ENCODE assay signal across 1 cellular context in the genomic region with DNA sequence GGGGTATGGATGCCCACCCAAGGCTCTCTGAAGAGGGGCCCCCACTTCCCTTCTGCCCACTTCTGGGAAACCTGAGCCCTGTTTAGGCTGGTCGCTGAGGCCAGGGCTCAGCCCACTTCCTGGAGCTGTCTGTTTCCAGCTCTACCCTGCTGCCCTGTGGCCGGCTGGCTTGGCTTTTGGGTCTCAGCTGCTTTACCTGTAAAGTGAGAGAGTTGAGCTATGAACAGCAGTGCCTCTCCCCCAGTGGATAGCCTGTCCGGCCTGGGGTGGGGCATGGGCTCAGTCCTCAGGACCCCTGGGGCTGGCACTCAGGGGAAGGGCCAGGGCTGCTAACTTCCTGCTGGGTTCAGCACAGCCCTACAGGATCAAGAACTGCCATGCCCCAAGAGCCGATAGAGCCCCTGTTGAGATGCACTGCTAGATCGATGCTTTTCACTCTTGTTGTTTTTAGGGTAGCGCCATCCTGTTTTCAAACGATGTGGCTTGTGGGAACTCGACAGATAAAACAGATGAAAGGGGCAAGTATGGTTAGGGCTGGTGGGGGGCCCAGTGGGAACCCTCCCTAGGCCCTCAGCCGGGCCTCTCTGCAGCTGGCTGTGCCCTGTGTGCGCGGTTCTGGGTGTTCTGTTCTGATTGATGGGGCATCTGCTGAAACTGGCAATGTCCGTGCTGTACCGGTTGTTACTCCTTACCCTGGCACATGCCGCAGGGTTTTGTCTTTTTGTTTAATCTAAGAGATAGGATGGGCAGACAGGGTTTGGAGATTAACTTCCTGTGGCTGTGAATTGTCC.
TF ChIP-seq lines count a peak whose summit lies in the region.

No MANE protein-coding gene starts in this region.

TF ChIP-seq in K562, 482 proteins besides CTCF, POLR2A, EP300 and RAD21:
- no peak for TF ChIP-seq OTX1 (CRISPR knock-in tag; IDR thresholded peaks at IDR 0.05)
- no peak for TF ChIP-seq SLC30A9 (CRISPR knock-in tag; IDR thresholded peaks at IDR 0.05)
- TF ChIP-seq, protein P1, sequence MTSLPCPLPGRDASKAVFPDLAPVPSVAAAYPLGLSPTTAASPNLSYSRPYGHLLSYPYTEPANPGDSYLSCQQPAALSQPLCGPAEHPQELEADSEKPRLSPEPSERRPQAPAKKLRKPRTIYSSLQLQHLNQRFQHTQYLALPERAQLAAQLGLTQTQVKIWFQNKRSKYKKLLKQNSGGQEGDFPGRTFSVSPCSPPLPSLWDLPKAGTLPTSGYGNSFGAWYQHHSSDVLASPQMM (CRISPR knock-in tag; IDR thresholded peaks at IDR 0.05) = no peak
- no peak for TF ChIP-seq STAT5A (IDR thresholded peaks at IDR 0.05; ENCODE audit: borderline replicate concordance, low read length)
- no peak for TF ChIP-seq ARID2 (IDR thresholded peaks at IDR 0.05)
